Comparison of ENCODE assay signal across 8 cellular contexts in genomic region chr18:35240664-35241522, GRCh38. TPM values are rescaled to one million over a fixed set of nuclear protein-coding genes. Genes with fewer than 3 reads are reported as not detected.
DNase-seq lines count a peak whose midpoint lies in the region; ATAC-seq and TF ChIP-seq lines count a peak whose summit lies in the region.

ZNF397 (plus strand) TSS chr18:35241034; CDS start chr18:35242471, 1,437 bp downstream.

- intact Hi-C loops in activated B cell treated with CpG ODN at 0.5 μM for 24 hours (cut with micrococcal nuclease) (loop anchor here (1.0 to 5.0 kb wide), 9 partner anchors 26 to 888 kb away; partner anchors contain the start of genes ELP2, GALNT1, INO80C and MAPRE2), spleen (cut with DNase I; ENCODE audit: low total_unique reads) (loop anchor here (5.0 kb wide), 1 partner anchor 101 kb away; the partner anchor contains the start of gene ZNF24)

- H3K4me1 Mint-ChIP-seq in activated B cell treated with CpG ODN at 0.5 μM for 24 hours = peaks cover 22% of the 10 kb centered on the region

- peaks cover 0 to 25% (median 15%) of the 10 kb centered on the region in 8 donors for H3K9me3 ChIP-seq in spleen

- H3K4me1 ChIP-seq in spleen = peaks cover 5 to 27% (median 21%) of the 10 kb centered on the region in 6 donors

- peak within 1 kb of the TSS; percentile 97 for H3K4me3 Mint-ChIP-seq in activated B cell treated with CpG ODN at 0.5 μM for 24 hours

- peak; percentile 30 to 92 (median 64) for TF ChIP-seq POLR2A in spleen (IDR thresholded peaks at IDR 0.05)

- peaks cover 50% of the 10 kb centered on the region for H3K36me3 Mint-ChIP-seq in activated B cell treated with CpG ODN at 0.5 μM for 24 hours (ENCODE audit: low read depth)

- peak; percentile 69 for DNase-seq in AG04449 (ENCODE audit: low read depth, low spot score)
- DNase-seq in NCI-H2227 treated with DMSO at 0.1 percent for 48 hours (lab: John Stamatoyannopoulos, UW) = peak; percentile 93
- DNase-seq in activated B cell treated with CpG ODN at 0.5 μM for 24 hours = peak; percentile 93
- peak; percentile 42 to 98 (median 93) for DNase-seq in caudate nucleus (lab: John Stamatoyannopoulos, UW)
- peak; percentile 97 for DNase-seq in inferior parietal cortex (ENCODE audit: extremely low spot score)
- DNase-seq in spleen = peak; percentile 100

- H3K27ac ChIP-seq in caudate nucleus (ENCODE audit: low read depth, low read length) = peak within 1 kb of the TSS; percentile 99
- peak within 1 kb of the TSS; percentile 95 to 99 (median 98) for H3K27ac ChIP-seq in spleen

- H3K27me3 ChIP-seq in spleen (replicated peaks in 1 of 7) = no peaks in the 10 kb centered on the region

- no peaks in the 10 kb centered on the region for H3K27me3 Mint-ChIP-seq in activated B cell treated with CpG ODN at 0.5 μM for 24 hours

- H3K4me3 ChIP-seq in AG04449 (ENCODE audit: low read depth, low read length) = peak within 1 kb of the TSS; percentile 77
- H3K4me3 ChIP-seq in spleen = peak within 1 kb of the TSS; percentile 54 to 86 (median 66)

- POLR2A ChIA-PET in AG04449 (lab: Yijun Ruan, JAX) = interaction anchor here (0.7 to 2.3 kb wide), 4 partner anchors 49 to 156 kb away, joined by 3 to 10 read pairs (median 4); partner anchors contain the start of gene ZSCAN30
- POLR2A ChIA-PET in activated B cell treated with CpG ODN at 0.5 μM for 24 hours (lab: Charles Lee) = interaction anchor here (0.5 to 4.2 kb wide), 27 partner anchors 9 to 569 kb away, joined by 3 to 54 read pairs (median 4); partner anchors contain the start of genes INO80C, MAPRE2, ZNF24 and ZSCAN30

- H3K36me3 ChIP-seq in spleen = peaks cover 10 to 37% (median 34%) of the 10 kb centered on the region in 6 donors

- WGBS in spleen, 5 donors = 0 to 1% (median 0%) methylated on average over 39 to 62 of the region's 62 CpGs

- TF ChIP-seq CTCF in AG04449 (IDR thresholded peaks at IDR 0.05; ENCODE audit: insufficient read depth, low read length, missing control alignments) (no peak), activated B cell treated with CpG ODN at 0.5 μM for 24 hours (IDR thresholded peaks at IDR 0.05) (no peak), spleen (IDR thresholded peaks at IDR 0.05 in 8 of 11, conservative IDR thresholded peaks at IDR 0.05 in 3 of 11) (peak in 3 of 11 experiments; percentile 14 to 36 (median 22))

- CTCF ChIA-PET in AG04449 (lab: Yijun Ruan, JAX) = interaction anchor here (0.6 to 2.8 kb wide), 4 partner anchors 10 to 234 kb away, joined by 3 to 23 read pairs (median 10); no protein-coding TSS in a partner anchor
- CTCF ChIA-PET in activated B cell treated with CpG ODN at 0.5 μM for 24 hours (lab: Charles Lee) = interaction anchor here (0.7 to 2.5 kb wide), 5 partner anchors 49 to 234 kb away, joined by 3 to 8 read pairs (median 5); partner anchors contain the start of gene ZSCAN30

- ATAC-seq in GM18907 (IDR thresholded peaks at IDR 0.05; ENCODE audit: unreplicated experiment) = peak; percentile 100
- ATAC-seq in HG03159 (IDR thresholded peaks at IDR 0.05; ENCODE audit: unreplicated experiment) = peak; percentile 99
- peak; percentile 97 for ATAC-seq in activated B cell treated with CpG ODN at 0.5 μM for 24 hours (ENCODE audit: low read depth)

- peak within 1 kb of the TSS; percentile 98 for H3K27ac Mint-ChIP-seq in activated B cell treated with CpG ODN at 0.5 μM for 24 hours

- H3K9me3 Mint-ChIP-seq in activated B cell treated with CpG ODN at 0.5 μM for 24 hours = peaks cover 17% of the 10 kb centered on the region

RNA-seq across cellular contexts. Expression of gene ZNF397, which starts in this region (rescaled TPM):
- total RNA-seq in activated B cell treated with CpG ODN at 0.5 μM for 24 hours = 35.2 and 48.7 TPM in 2 replicates
- total RNA-seq in spleen = 10 to 100 TPM; 27.4 to 50.7 (median 34.4) TPM
- 10 to 100 TPM; 10.3 to 15.8 (median 11.8) TPM for polyA plus RNA-seq in spleen

Comparison
In these comparisons a context has a peak if more than half of its experiments do, and no peak if none do; other contexts are left out.
1. Peak in every context shown above with its lines: DNase-seq, ATAC-seq, H3K4me3 ChIP-seq and H3K27ac ChIP-seq.